Comparison of ENCODE assay signal across 2 cellular contexts in the genomic region with DNA sequence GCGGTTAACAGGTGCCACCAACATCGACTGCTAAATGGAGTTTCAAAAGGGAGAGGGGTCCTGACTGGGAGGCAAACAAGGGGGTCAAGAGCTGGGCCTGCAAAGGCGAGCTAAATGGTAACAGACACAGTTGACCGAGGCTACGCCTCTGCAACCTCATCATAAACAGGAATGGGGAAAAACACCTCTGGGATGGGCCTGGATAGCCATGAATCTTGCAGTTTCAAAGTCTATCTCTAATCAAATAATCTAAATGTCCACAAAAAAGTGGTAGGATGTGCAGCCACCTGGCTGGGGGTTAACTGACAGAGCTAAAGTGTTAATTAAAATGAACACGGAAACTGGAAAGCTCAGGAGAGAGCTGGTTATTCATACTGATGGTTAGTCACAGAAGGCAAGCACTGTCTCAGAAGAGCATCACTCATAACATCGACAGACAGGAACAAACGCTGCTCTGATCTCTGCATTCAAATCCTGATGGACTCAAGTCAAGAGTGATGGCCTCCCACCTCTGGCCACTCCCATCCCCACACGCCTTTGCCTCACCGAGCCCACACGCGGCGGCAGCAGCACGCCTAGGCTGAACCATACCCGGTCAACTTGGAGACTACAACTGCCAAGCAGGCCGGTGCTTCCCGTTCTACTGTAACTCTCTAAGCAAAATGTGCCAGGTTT.
TF ChIP-seq lines count a peak whose summit lies in the region.

No MANE protein-coding gene starts in this region.

TF ChIP-seq in SK-N-SH, 30 proteins besides CTCF, POLR2A, EP300 and RAD21 (continued from another document):
- no peak for TF ChIP-seq JUND (IDR thresholded peaks at IDR 0.05)
- TF ChIP-seq, protein P1, sequence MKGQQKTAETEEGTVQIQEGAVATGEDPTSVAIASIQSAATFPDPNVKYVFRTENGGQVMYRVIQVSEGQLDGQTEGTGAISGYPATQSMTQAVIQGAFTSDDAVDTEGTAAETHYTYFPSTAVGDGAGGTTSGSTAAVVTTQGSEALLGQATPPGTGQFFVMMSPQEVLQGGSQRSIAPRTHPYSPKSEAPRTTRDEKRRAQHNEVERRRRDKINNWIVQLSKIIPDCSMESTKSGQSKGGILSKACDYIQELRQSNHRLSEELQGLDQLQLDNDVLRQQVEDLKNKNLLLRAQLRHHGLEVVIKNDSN (IDR thresholded peaks at IDR 0.05; ENCODE audit: borderline replicate concordance, low read depth), result no peak
- TF ChIP-seq, protein P2, sequence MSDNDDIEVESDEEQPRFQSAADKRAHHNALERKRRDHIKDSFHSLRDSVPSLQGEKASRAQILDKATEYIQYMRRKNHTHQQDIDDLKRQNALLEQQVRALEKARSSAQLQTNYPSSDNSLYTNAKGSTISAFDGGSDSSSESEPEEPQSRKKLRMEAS (IDR thresholded peaks at IDR 0.05; ENCODE audit: low read depth), result no peak
- TF ChIP-seq, protein P3, sequence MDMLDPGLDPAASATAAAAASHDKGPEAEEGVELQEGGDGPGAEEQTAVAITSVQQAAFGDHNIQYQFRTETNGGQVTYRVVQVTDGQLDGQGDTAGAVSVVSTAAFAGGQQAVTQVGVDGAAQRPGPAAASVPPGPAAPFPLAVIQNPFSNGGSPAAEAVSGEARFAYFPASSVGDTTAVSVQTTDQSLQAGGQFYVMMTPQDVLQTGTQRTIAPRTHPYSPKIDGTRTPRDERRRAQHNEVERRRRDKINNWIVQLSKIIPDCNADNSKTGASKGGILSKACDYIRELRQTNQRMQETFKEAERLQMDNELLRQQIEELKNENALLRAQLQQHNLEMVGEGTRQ (IDR thresholded peaks at IDR 0.05; ENCODE audit: borderline replicate concordance, low read depth, low read length), result no peak
- TF ChIP-seq FOSL2 (IDR thresholded peaks at IDR 0.05; ENCODE audit: borderline replicate concordance, low read depth), result no peak
- no peak for TF ChIP-seq RFX5 (IDR thresholded peaks at IDR 0.05; ENCODE audit: low read length)
- no peak for TF ChIP-seq SIN3A (IDR thresholded peaks at IDR 0.05; ENCODE audit: borderline replicate concordance, low read depth, low read length)
- no peak for TF ChIP-seq GABPA (IDR thresholded peaks at IDR 0.05; ENCODE audit: low read depth)
- TF ChIP-seq, protein P4, sequence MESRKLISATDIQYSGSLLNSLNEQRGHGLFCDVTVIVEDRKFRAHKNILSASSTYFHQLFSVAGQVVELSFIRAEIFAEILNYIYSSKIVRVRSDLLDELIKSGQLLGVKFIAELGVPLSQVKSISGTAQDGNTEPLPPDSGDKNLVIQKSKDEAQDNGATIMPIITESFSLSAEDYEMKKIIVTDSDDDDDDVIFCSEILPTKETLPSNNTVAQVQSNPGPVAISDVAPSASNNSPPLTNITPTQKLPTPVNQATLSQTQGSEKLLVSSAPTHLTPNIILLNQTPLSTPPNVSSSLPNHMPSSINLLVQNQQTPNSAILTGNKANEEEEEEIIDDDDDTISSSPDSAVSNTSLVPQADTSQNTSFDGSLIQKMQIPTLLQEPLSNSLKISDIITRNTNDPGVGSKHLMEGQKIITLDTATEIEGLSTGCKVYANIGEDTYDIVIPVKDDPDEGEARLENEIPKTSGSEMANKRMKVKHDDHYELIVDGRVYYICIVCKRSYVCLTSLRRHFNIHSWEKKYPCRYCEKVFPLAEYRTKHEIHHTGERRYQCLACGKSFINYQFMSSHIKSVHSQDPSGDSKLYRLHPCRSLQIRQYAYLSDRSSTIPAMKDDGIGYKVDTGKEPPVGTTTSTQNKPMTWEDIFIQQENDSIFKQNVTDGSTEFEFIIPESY (IDR thresholded peaks at IDR 0.05; ENCODE audit: borderline replicate concordance, low read depth), result no peak
- TF ChIP-seq NFIC (IDR thresholded peaks at IDR 0.05; ENCODE audit: borderline replicate concordance), result no peak
- no peak for TF ChIP-seq YY1 (IDR thresholded peaks at IDR 0.05; ENCODE audit: low read depth)
- no peak for TF ChIP-seq NRF1 (IDR thresholded peaks at IDR 0.05; ENCODE audit: low read depth, low read length)

TF ChIP-seq in SK-N-SH treated with all-trans-retinoic acid at 6 μM for 48 hours, 23 proteins besides CTCF, POLR2A, EP300 and RAD21 (continued from another document):
- TF ChIP-seq SNAI2 (CRISPR knock-in tag; IDR thresholded peaks at IDR 0.05) (no peak), ZFP30 (CRISPR knock-in tag; IDR thresholded peaks at IDR 0.05) (no peak), CSDC2 (CRISPR knock-in tag; IDR thresholded peaks at IDR 0.05) (no peak), ZNF565 (CRISPR knock-in tag; conservative IDR thresholded peaks at IDR 0.05; ENCODE audit: low read depth) (no peak), ISL1 (CRISPR knock-in tag; IDR thresholded peaks at IDR 0.05) (no peak), ESRRG (CRISPR knock-in tag; IDR thresholded peaks at IDR 0.05) (no peak), TCF4 (CRISPR knock-in tag; IDR thresholded peaks at IDR 0.05; ENCODE audit: borderline replicate concordance) (no peak), RARB (CRISPR knock-in tag; IDR thresholded peaks at IDR 0.05) (no peak), ZFP3 (CRISPR knock-in tag; IDR thresholded peaks at IDR 0.05) (no peak), ARNTL (CRISPR knock-in tag; IDR thresholded peaks at IDR 0.05; ENCODE audit: borderline replicate concordance, low read depth) (no peak)
- TF ChIP-seq, protein P5, sequence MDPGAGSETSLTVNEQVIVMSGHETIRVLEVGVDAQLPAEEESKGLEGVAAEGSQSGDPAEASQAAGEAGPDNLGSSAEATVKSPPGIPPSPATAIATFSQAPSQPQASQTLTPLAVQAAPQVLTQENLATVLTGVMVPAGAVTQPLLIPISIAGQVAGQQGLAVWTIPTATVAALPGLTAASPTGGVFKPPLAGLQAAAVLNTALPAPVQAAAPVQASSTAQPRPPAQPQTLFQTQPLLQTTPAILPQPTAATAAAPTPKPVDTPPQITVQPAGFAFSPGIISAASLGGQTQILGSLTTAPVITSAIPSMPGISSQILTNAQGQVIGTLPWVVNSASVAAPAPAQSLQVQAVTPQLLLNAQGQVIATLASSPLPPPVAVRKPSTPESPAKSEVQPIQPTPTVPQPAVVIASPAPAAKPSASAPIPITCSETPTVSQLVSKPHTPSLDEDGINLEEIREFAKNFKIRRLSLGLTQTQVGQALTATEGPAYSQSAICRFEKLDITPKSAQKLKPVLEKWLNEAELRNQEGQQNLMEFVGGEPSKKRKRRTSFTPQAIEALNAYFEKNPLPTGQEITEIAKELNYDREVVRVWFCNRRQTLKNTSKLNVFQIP (CRISPR knock-in tag; IDR thresholded peaks at IDR 0.05; ENCODE audit: borderline replicate concordance, low read depth), result no peak
- TF ChIP-seq, protein P6, sequence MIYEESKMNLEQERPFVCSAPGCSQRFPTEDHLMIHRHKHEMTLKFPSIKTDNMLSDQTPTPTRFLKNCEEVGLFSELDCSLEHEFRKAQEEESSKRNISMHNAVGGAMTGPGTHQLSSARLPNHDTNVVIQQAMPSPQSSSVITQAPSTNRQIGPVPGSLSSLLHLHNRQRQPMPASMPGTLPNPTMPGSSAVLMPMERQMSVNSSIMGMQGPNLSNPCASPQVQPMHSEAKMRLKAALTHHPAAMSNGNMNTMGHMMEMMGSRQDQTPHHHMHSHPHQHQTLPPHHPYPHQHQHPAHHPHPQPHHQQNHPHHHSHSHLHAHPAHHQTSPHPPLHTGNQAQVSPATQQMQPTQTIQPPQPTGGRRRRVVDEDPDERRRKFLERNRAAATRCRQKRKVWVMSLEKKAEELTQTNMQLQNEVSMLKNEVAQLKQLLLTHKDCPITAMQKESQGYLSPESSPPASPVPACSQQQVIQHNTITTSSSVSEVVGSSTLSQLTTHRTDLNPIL (CRISPR knock-in tag; IDR thresholded peaks at IDR 0.05; ENCODE audit: low read depth), result no peak
- TF ChIP-seq, protein P7, sequence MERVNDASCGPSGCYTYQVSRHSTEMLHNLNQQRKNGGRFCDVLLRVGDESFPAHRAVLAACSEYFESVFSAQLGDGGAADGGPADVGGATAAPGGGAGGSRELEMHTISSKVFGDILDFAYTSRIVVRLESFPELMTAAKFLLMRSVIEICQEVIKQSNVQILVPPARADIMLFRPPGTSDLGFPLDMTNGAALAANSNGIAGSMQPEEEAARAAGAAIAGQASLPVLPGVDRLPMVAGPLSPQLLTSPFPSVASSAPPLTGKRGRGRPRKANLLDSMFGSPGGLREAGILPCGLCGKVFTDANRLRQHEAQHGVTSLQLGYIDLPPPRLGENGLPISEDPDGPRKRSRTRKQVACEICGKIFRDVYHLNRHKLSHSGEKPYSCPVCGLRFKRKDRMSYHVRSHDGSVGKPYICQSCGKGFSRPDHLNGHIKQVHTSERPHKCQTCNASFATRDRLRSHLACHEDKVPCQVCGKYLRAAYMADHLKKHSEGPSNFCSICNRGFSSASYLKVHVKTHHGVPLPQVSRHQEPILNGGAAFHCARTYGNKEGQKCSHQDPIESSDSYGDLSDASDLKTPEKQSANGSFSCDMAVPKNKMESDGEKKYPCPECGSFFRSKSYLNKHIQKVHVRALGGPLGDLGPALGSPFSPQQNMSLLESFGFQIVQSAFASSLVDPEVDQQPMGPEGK (CRISPR knock-in tag; IDR thresholded peaks at IDR 0.05; ENCODE audit: borderline replicate concordance), result no peak
